Comparison of ENCODE assay signal across 8 cellular contexts in genomic region chr2:201232125-201232815, GRCh38. TPM values are rescaled to one million over a fixed set of nuclear protein-coding genes. Genes with fewer than 3 reads are reported as not detected.
A peak's percentile ranks its signal among the peaks of the same experiment; 100 is the strongest.
DNase-seq lines count a peak whose midpoint lies in the region; TF ChIP-seq lines count a peak whose summit lies in the region.

No MANE protein-coding gene starts in this region.

- H2BK12ac ChIP-seq in trophoblast cell (ENCODE audit: low read length), result no peak overlapping the region

- H3K4me3 ChIP-seq in HEK293 (ENCODE audit: low read depth, low read length) (no peak overlapping the region), NB4 (ENCODE audit: low read depth, low read length) (peak overlapping the region; percentile 85), SJSA1 (no peak overlapping the region), trophoblast cell (ENCODE audit: low read depth, low read length) (no peak overlapping the region)

- no peak overlapping the region for H3K18ac ChIP-seq in trophoblast cell (ENCODE audit: low read length)

- peak overlapping the region; percentile 99 for H2AFZ ChIP-seq in trophoblast cell (ENCODE audit: insufficient read depth, low read length, poor library complexity)

- H3K27me3 ChIP-seq in SJSA1 (replicated peaks) (no peaks in the 10 kb centered on the region), trophoblast cell (ENCODE audit: insufficient read depth, low read length) (no peaks in the 10 kb centered on the region)

- POLR2A ChIA-PET in HEK293 (lab: Yijun Ruan, JAX), result interaction anchor here (0.6 to 1.4 kb wide), 5 partner anchors 49 to 549 kb away, joined by 3 to 13 read pairs (median 3); partner anchors contain the start of genes ALS2, CASP10, STRADB and TRAK2

- H3K9me3 ChIP-seq in HEK293 (ENCODE audit: control insufficient read depth, insufficient read depth, low read depth, low read length), result no peaks in the 10 kb centered on the region
- H3K9me3 ChIP-seq in SJSA1 (replicated peaks), result no peaks in the 10 kb centered on the region
- H3K9me3 ChIP-seq in trophoblast cell (ENCODE audit: insufficient read depth, low read depth, low read length), result no peaks in the 10 kb centered on the region

- DNase-seq in GM04503 (ENCODE audit: low read depth), result peak; percentile 56
- peak; percentile 98 for DNase-seq in NB4 (ENCODE audit: low read depth)
- peak; percentile 78 to 88 for DNase-seq in SJSA1 (ENCODE audit: low read depth in 1 of 2, low spot score in 2 of 2)
- peak; percentile 98 for DNase-seq in activated naive CD4-positive, alpha-beta T cell treated with anti-CD3 and anti-CD28 coated beads for 36 hours
- peak; percentile 97 for DNase-seq in glomerular visceral epithelial cell (ENCODE audit: extremely low spot score)
- DNase-seq in trophoblast cell, result peak; percentile 92 to 98
- DNase-seq in type B pancreatic cell (ENCODE audit: extremely low spot score, unreplicated experiment), result peak; percentile 83

- H3K79me1 ChIP-seq in trophoblast cell (ENCODE audit: low read length), result peaks cover 2% of the 10 kb centered on the region

- H3K9ac ChIP-seq in trophoblast cell (ENCODE audit: low read length), result no peak overlapping the region

- no peaks in the 10 kb centered on the region for H3K27me3 Mint-ChIP-seq in activated naive CD4-positive, alpha-beta T cell treated with anti-CD3 and anti-CD28 coated beads for 36 hours (ENCODE audit: low read depth)
- peaks cover 3% of the 10 kb centered on the region for H3K27me3 Mint-ChIP-seq in type B pancreatic cell

- peaks cover 23% of the 10 kb centered on the region for H3K36me3 Mint-ChIP-seq in activated naive CD4-positive, alpha-beta T cell treated with anti-CD3 and anti-CD28 coated beads for 36 hours (ENCODE audit: low read depth)
- H3K36me3 Mint-ChIP-seq in type B pancreatic cell, result no peaks in the 10 kb centered on the region

- H3K36me3 ChIP-seq in HEK293 (ENCODE audit: control insufficient read depth in 2 of 2, insufficient read depth in 1 of 2, low read length in 2 of 2) (no peaks in the 10 kb centered on the region), SJSA1 (no peaks in the 10 kb centered on the region; the same call in 1 of the 2 replicates), trophoblast cell (ENCODE audit: control insufficient read depth in 1 of 2, insufficient read depth in 2 of 2, low read length in 2 of 2) (no peaks in the 10 kb centered on the region)

- H3K9me3 Mint-ChIP-seq in activated naive CD4-positive, alpha-beta T cell treated with anti-CD3 and anti-CD28 coated beads for 36 hours, result no peaks in the 10 kb centered on the region
- no peaks in the 10 kb centered on the region for H3K9me3 Mint-ChIP-seq in type B pancreatic cell

- H3K4me2 ChIP-seq in trophoblast cell (ENCODE audit: low read length), result peak overlapping the region; percentile 53

- H2AK5ac ChIP-seq in trophoblast cell (ENCODE audit: low read length), result no peak overlapping the region

- H3K27ac ChIP-seq in HEK293 (ENCODE audit: extremely low read depth, low read depth, low read length), result no peak overlapping the region
- peak overlapping the region; percentile 33 for H3K27ac ChIP-seq in SJSA1
- no peak overlapping the region for H3K27ac ChIP-seq in trophoblast cell (ENCODE audit: low read depth, low read length)

- H4K12ac ChIP-seq in trophoblast cell (ENCODE audit: low read depth, low read length), result peak overlapping the region; percentile 99

- intact Hi-C loops in activated naive CD4-positive, alpha-beta T cell treated with anti-CD3 and anti-CD28 coated beads for 36 hours (cut with micrococcal nuclease), result loop anchor here (1.0 to 10.0 kb wide), 11 partner anchors 38 to 803 kb away; partner anchors contain the start of genes ALS2, BZW1, CASP10 and FZD7

- no peak overlapping the region for H2BK5ac ChIP-seq in trophoblast cell (ENCODE audit: low read depth, low read length, poor library complexity)

- no peak overlapping the region for H3K23ac ChIP-seq in trophoblast cell (ENCODE audit: low read length)

- H3K4me1 ChIP-seq in HEK293 (ENCODE audit: control insufficient read depth, insufficient read depth, low read length), result no peaks in the 10 kb centered on the region
- peaks cover 36% of the 10 kb centered on the region for H3K4me1 ChIP-seq in SJSA1 (replicated peaks)
- no peaks in the 10 kb centered on the region for H3K4me1 ChIP-seq in trophoblast cell (ENCODE audit: control insufficient read depth in 1 of 2, insufficient read depth in 2 of 2, low read length in 2 of 2)

- CTCF ChIA-PET in HEK293 (lab: Yijun Ruan, JAX), result interaction anchor here (0.5 to 2.7 kb wide), 72 partner anchors 10 to 692 kb away, joined by 3 to 53 read pairs (median 4); partner anchors contain the start of genes ALS2, CASP10 and FLACC1
- CTCF ChIA-PET in activated naive CD4-positive, alpha-beta T cell treated with anti-CD3 and anti-CD28 coated beads for 36 hours (lab: Charles Lee), result interaction anchor here (0.6 to 4.6 kb wide), 54 partner anchors 11 to 519 kb away, joined by 3 to 182 read pairs (median 5); partner anchors contain the start of genes CASP10, CASP8, CFLAR and HYCC2

- WGBS in trophoblast cell (ENCODE audit: extremely low coverage, insufficient coverage, insufficient read length), result no CpG with 5 or more reads among the region's 10 CpGs

- H3K4ac ChIP-seq in trophoblast cell (ENCODE audit: low read depth, low read length), result no peak overlapping the region

- H3K79me2 ChIP-seq in trophoblast cell (ENCODE audit: control insufficient read depth, insufficient read depth, low read length, poor library complexity), result no peaks in the 10 kb centered on the region

- peak; percentile 95 for TF ChIP-seq CTCF in HEK293 (tag by site-specific recombination; IDR thresholded peaks at IDR 0.05)
- TF ChIP-seq CTCF in NB4 (IDR thresholded peaks at IDR 0.05; ENCODE audit: low read depth, low read length), result peak; percentile 96
- TF ChIP-seq CTCF in type B pancreatic cell (conservative IDR thresholded peaks at IDR 0.05), result peak; percentile 87

- no peak overlapping the region for H2BK120ac ChIP-seq in trophoblast cell (ENCODE audit: insufficient read depth, low read length, poor library complexity)

- H3K14ac ChIP-seq in trophoblast cell (ENCODE audit: low read length), result peak overlapping the region; percentile 87

- TF ChIP-seq POLR2A in NB4 (IDR thresholded peaks at IDR 0.05; ENCODE audit: extremely low read depth, insufficient read length), result peak; percentile 44

- H3K4me3 Mint-ChIP-seq in activated naive CD4-positive, alpha-beta T cell treated with anti-CD3 and anti-CD28 coated beads for 36 hours, result peak overlapping the region; percentile 97
- peak overlapping the region; percentile 33 for H3K4me3 Mint-ChIP-seq in type B pancreatic cell

- H4K8ac ChIP-seq in trophoblast cell (ENCODE audit: low read depth, low read length), result peak overlapping the region; percentile 100

- peak overlapping the region; percentile 75 for H4K91ac ChIP-seq in trophoblast cell (ENCODE audit: low read depth, low read length)

- peaks cover 51% of the 10 kb centered on the region for H3K4me1 Mint-ChIP-seq in activated naive CD4-positive, alpha-beta T cell treated with anti-CD3 and anti-CD28 coated beads for 36 hours (ENCODE audit: low read depth)
- H3K4me1 Mint-ChIP-seq in type B pancreatic cell (ENCODE audit: unreplicated experiment), result peaks cover 14% of the 10 kb centered on the region

- H3K27ac Mint-ChIP-seq in activated naive CD4-positive, alpha-beta T cell treated with anti-CD3 and anti-CD28 coated beads for 36 hours, result peak overlapping the region; percentile 84
- H3K27ac Mint-ChIP-seq in type B pancreatic cell, result peak overlapping the region; percentile 64

TF ChIP-seq in HEK293, 187 proteins besides CTCF, POLR2A, EP300 and RAD21 (continues in another document):
- TF ChIP-seq SP3 (tag by site-specific recombination; IDR thresholded peaks at IDR 0.05) (peak; percentile 31), SCRT2 (tag by site-specific recombination; IDR thresholded peaks at IDR 0.05) (0 out of 2 replicates have a peak, but pooled peaks have one; percentile 14), TRIM28 (IDR thresholded peaks at IDR 0.05; ENCODE audit: borderline replicate concordance, low read length) (0 out of 2 replicates have a peak, but pooled peaks have one; percentile 17), BCL11B (tag by site-specific recombination; IDR thresholded peaks at IDR 0.05; ENCODE audit: low read depth) (no peak), OSR2 (tag by site-specific recombination; IDR thresholded peaks at IDR 0.05) (no peak), SETDB1 (IDR thresholded peaks at IDR 0.05; ENCODE audit: insufficient read length, low read length) (peak; percentile 83), ZNF660 (tag by site-specific recombination; IDR thresholded peaks at IDR 0.05) (peak; percentile 64; the same call in 1 of the 2 replicates), ZBTB17 (tag by site-specific recombination; IDR thresholded peaks at IDR 0.05) (peak; percentile 87), ZXDB (tag by site-specific recombination; IDR thresholded peaks at IDR 0.05) (0 out of 2 replicates have a peak, but pooled peaks have one; percentile 28), YY1 (tag by site-specific recombination; IDR thresholded peaks at IDR 0.05) (0 out of 2 replicates have a peak, but pooled peaks have one; percentile 45)
- TF ChIP-seq, protein P1, sequence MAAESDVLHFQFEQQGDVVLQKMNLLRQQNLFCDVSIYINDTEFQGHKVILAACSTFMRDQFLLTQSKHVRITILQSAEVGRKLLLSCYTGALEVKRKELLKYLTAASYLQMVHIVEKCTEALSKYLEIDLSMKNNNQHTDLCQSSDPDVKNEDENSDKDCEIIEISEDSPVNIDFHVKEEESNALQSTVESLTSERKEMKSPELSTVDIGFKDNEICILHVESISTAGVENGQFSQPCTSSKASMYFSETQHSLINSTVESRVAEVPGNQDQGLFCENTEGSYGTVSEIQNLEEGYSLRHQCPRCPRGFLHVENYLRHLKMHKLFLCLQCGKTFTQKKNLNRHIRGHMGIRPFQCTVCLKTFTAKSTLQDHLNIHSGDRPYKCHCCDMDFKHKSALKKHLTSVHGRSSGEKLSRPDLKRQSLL (tag by site-specific recombination; IDR thresholded peaks at IDR 0.05), result no peak

RNA-seq across cellular contexts. Expression of gene CASP8, which starts 28.1 kb away (rescaled TPM):
- total RNA-seq in SJSA1 (2014; rRNA removed; shearing (Covaris generic)), result 17.7 and 20.1 TPM in 2 replicates
- total RNA-seq in activated naive CD4-positive, alpha-beta T cell treated with anti-CD3 and anti-CD28 coated beads for 36 hours, result 10 to 100 TPM; 37.0 to 39.8 TPM
- 3.1 and 3.4 TPM in 2 replicates for polyA plus RNA-seq in trophoblast cell (2013)
- 6.0 and 12.9 TPM in 2 replicates for total RNA-seq in type B pancreatic cell (ENCODE audit: low replicate concordance)

RNA-seq across cellular contexts. Expression of gene CASP10, which starts 49.3 kb away (rescaled TPM):
- total RNA-seq in SJSA1 (2014; rRNA removed; shearing (Covaris generic)), result 0.56 and 1.6 TPM in 2 replicates
- 10 to 100 TPM; 22.0 to 22.1 TPM for total RNA-seq in activated naive CD4-positive, alpha-beta T cell treated with anti-CD3 and anti-CD28 coated beads for 36 hours
- polyA plus RNA-seq in trophoblast cell (2013), result 0.24 and 0.29 TPM in 2 replicates
- 1.6 and 3.6 TPM in 2 replicates for total RNA-seq in type B pancreatic cell (ENCODE audit: low replicate concordance)
